8 cellular contexts compared by ENCODE assay signal in the genomic region with DNA sequence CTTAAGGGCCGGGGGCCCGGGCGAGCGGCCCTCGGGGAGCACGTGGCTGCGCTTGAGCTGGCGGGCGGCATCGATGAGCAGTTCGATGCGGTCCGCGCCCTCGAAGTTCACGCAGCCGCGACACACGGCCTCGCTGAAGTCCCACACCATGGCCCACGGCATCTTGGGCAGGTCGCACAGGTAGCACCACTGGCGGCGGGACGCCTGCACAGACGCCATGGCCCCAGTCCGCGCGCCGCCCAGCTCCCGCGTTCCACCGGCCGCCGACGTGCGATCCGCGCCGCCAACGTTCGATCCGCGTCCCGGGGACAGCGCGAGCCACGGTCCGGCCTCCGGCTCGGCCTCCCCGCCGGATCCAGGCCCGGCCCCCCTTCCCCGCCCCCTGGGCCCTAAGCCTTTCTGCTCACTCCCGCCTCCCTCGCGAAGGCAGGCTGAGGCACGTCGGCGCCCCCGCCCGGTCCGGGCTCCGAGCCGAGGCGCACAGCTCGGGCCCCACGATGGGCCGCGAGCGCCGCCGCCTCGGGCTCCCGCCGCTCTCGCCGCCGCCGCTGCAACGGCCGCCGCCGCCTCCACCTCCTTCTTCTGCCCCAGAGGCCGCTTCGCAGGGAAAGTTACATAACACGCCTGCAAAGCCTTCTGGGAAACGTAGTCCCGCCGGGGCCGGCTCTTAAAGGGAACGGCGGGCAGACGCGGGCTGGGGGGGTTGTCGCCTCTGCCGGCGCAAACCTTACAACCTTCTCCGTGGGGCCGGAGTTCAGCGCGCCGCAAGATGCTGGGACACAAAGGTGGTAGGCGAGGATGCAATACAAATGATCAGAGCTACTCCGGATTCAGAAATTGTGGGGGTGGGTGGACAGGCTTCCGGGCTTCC. TPM values are rescaled to one million over a fixed set of nuclear protein-coding genes. Genes with fewer than 3 reads are reported as not detected.
DNase-seq lines count a peak whose midpoint lies in the region; ATAC-seq and TF ChIP-seq lines count a peak whose summit lies in the region.

A gene with protein sequence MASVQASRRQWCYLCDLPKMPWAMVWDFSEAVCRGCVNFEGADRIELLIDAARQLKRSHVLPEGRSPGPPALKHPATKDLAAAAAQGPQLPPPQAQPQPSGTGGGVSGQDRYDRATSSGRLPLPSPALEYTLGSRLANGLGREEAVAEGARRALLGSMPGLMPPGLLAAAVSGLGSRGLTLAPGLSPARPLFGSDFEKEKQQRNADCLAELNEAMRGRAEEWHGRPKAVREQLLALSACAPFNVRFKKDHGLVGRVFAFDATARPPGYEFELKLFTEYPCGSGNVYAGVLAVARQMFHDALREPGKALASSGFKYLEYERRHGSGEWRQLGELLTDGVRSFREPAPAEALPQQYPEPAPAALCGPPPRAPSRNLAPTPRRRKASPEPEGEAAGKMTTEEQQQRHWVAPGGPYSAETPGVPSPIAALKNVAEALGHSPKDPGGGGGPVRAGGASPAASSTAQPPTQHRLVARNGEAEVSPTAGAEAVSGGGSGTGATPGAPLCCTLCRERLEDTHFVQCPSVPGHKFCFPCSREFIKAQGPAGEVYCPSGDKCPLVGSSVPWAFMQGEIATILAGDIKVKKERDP (minus strand): TSS at position 586 of the 871 bp plus-strand sequence. CDS start 367 bp downstream, at position 219.

- TF ChIP-seq POLR2A in suprapubic skin (IDR thresholded peaks at IDR 0.05), result peak in 1 of 2 donors; percentile 31

- peak; percentile 93 for DNase-seq in G401 (ENCODE audit: low spot score)
- DNase-seq in HFF-Myc (ENCODE audit: extremely low read depth, low read depth), result peak; percentile 55
- DNase-seq in NCI-H1092 (lab: John Stamatoyannopoulos, UW), result peak; percentile 78
- peak; percentile 90 for DNase-seq in activated naive CD4-positive, alpha-beta T cell treated with anti-CD3 and anti-CD28 coated beads, Interleukin-2, amount 50 U/mL, for 16 hours
- peak; percentile 93 for DNase-seq in globus pallidus (ENCODE audit: low spot score)
- peak; percentile 86 for DNase-seq in occipital lobe (lab: John Stamatoyannopoulos, UW)
- peak; percentile 95 to 96 for DNase-seq in suprapubic skin (ENCODE audit: low spot score in 2 of 2)

- H3K36me3 ChIP-seq in suprapubic skin, result peaks cover 6% of the 10 kb centered on the region

- no peaks in the 10 kb centered on the region for H3K9me3 ChIP-seq in suprapubic skin

- no peak for TF ChIP-seq EP300 in suprapubic skin (IDR thresholded peaks at IDR 0.05)

- no peaks in the 10 kb centered on the region for H3K27me3 ChIP-seq in suprapubic skin

- under 1% methylated on average over 30 of the region's 107 CpGs for WGBS in suprapubic skin

- TF ChIP-seq CTCF in HFF-Myc (IDR thresholded peaks at IDR 0.05; ENCODE audit: low read depth, low read length, missing control alignments) (no peak), suprapubic skin (IDR thresholded peaks at IDR 0.05) (no peak)

- ATAC-seq in SK-N-SH treated with all-trans-retinoic acid at 6 μM for 48 hours, result peak; percentile 80

- peak within 1 kb of the TSS; percentile 91 for H3K27ac ChIP-seq in suprapubic skin

- H3K4me3 ChIP-seq in HFF-Myc (replicated peaks; ENCODE audit: low read depth, low read length) (peak within 1 kb of the TSS; percentile 56), suprapubic skin (peak within 1 kb of the TSS; percentile 81)

- in situ Hi-C loops in G401 (cut with HindIII; ENCODE audit: low sequenced_read_pairs), result no loop called here

- H3K4me1 ChIP-seq in suprapubic skin, result peaks cover 46% of the 10 kb centered on the region

TF ChIP-seq in SK-N-SH treated with all-trans-retinoic acid at 6 μM for 48 hours, 23 proteins besides CTCF, POLR2A, EP300 and RAD21:
- TF ChIP-seq ZC3H10 (CRISPR knock-in tag; IDR thresholded peaks at IDR 0.05), result no peak
- no peak for TF ChIP-seq CSDC2 (CRISPR knock-in tag; IDR thresholded peaks at IDR 0.05)
- TF ChIP-seq ZNF8 (CRISPR knock-in tag; IDR thresholded peaks at IDR 0.05), result no peak
- TF ChIP-seq, protein P1, sequence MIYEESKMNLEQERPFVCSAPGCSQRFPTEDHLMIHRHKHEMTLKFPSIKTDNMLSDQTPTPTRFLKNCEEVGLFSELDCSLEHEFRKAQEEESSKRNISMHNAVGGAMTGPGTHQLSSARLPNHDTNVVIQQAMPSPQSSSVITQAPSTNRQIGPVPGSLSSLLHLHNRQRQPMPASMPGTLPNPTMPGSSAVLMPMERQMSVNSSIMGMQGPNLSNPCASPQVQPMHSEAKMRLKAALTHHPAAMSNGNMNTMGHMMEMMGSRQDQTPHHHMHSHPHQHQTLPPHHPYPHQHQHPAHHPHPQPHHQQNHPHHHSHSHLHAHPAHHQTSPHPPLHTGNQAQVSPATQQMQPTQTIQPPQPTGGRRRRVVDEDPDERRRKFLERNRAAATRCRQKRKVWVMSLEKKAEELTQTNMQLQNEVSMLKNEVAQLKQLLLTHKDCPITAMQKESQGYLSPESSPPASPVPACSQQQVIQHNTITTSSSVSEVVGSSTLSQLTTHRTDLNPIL (CRISPR knock-in tag; IDR thresholded peaks at IDR 0.05; ENCODE audit: low read depth), result 0 out of 2 replicates have a peak, but pooled peaks have one; percentile 35
- TF ChIP-seq, protein P2, sequence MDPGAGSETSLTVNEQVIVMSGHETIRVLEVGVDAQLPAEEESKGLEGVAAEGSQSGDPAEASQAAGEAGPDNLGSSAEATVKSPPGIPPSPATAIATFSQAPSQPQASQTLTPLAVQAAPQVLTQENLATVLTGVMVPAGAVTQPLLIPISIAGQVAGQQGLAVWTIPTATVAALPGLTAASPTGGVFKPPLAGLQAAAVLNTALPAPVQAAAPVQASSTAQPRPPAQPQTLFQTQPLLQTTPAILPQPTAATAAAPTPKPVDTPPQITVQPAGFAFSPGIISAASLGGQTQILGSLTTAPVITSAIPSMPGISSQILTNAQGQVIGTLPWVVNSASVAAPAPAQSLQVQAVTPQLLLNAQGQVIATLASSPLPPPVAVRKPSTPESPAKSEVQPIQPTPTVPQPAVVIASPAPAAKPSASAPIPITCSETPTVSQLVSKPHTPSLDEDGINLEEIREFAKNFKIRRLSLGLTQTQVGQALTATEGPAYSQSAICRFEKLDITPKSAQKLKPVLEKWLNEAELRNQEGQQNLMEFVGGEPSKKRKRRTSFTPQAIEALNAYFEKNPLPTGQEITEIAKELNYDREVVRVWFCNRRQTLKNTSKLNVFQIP (CRISPR knock-in tag; IDR thresholded peaks at IDR 0.05; ENCODE audit: borderline replicate concordance, low read depth), result no peak
- TF ChIP-seq, protein P3, sequence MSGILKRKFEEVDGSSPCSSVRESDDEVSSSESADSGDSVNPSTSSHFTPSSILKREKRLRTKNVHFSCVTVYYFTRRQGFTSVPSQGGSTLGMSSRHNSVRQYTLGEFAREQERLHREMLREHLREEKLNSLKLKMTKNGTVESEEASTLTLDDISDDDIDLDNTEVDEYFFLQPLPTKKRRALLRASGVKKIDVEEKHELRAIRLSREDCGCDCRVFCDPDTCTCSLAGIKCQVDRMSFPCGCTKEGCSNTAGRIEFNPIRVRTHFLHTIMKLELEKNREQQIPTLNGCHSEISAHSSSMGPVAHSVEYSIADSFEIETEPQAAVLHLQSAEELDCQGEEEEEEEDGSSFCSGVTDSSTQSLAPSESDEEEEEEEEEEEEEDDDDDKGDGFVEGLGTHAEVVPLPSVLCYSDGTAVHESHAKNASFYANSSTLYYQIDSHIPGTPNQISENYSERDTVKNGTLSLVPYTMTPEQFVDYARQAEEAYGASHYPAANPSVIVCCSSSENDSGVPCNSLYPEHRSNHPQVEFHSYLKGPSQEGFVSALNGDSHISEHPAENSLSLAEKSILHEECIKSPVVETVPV (CRISPR knock-in tag; IDR thresholded peaks at IDR 0.05), result no peak
- no peak for TF ChIP-seq ISL1 (CRISPR knock-in tag; IDR thresholded peaks at IDR 0.05)
- no peak for TF ChIP-seq OSR1 (CRISPR knock-in tag; IDR thresholded peaks at IDR 0.05)
- TF ChIP-seq ESRRG (CRISPR knock-in tag; IDR thresholded peaks at IDR 0.05), result 0 out of 2 replicates have a peak, but pooled peaks have one; percentile 50
- TF ChIP-seq ZFP3 (CRISPR knock-in tag; IDR thresholded peaks at IDR 0.05), result no peak
- TF ChIP-seq ZNF565 (CRISPR knock-in tag; conservative IDR thresholded peaks at IDR 0.05; ENCODE audit: low read depth), result no peak
- TF ChIP-seq, protein P4, sequence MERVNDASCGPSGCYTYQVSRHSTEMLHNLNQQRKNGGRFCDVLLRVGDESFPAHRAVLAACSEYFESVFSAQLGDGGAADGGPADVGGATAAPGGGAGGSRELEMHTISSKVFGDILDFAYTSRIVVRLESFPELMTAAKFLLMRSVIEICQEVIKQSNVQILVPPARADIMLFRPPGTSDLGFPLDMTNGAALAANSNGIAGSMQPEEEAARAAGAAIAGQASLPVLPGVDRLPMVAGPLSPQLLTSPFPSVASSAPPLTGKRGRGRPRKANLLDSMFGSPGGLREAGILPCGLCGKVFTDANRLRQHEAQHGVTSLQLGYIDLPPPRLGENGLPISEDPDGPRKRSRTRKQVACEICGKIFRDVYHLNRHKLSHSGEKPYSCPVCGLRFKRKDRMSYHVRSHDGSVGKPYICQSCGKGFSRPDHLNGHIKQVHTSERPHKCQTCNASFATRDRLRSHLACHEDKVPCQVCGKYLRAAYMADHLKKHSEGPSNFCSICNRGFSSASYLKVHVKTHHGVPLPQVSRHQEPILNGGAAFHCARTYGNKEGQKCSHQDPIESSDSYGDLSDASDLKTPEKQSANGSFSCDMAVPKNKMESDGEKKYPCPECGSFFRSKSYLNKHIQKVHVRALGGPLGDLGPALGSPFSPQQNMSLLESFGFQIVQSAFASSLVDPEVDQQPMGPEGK (CRISPR knock-in tag; IDR thresholded peaks at IDR 0.05; ENCODE audit: borderline replicate concordance), result no peak

RNA-seq across cellular contexts. Expression of the gene that starts here (rescaled TPM):
- 38.3 and 43.4 TPM in 2 replicates for total RNA-seq in G401 (2014; rRNA removed; shearing (Covaris generic))
- total RNA-seq in occipital lobe (32.1 TPM), suprapubic skin (10 to 100 TPM; 24.7 to 36.9 (median 30.7) TPM)

Comparison
In these comparisons a context has a peak if more than half of its experiments do, and no peak if none do; other contexts are left out.
1. Peak in every context shown above with its lines: DNase-seq, ATAC-seq, H3K4me3 ChIP-seq and H3K27ac ChIP-seq.